17 cellular contexts compared by ENCODE assay signal in genomic region chr9:71097696-71098095, GRCh38. TPM values are rescaled to one million over a fixed set of nuclear protein-coding genes. Genes with fewer than 3 reads are reported as not detected.
DNase-seq lines count a peak whose midpoint lies in the region; ATAC-seq and TF ChIP-seq lines count a peak whose summit lies in the region.
"Had no signal": no experiment of that assay in that cellular context is flagged by ENCODE, and none has a peak within 500 bp of the region (broad histone marks: within the 10 kb centered on the region; RNA-seq: fewer than 3 reads in every experiment).

No MANE protein-coding gene starts in this region.

- ATAC-seq in left lobe of liver (peak; percentile 47), right lobe of liver (peak; percentile 4 to 40 (median 36)), Right ventricle myocardium inferior (no peak)
- ATAC-seq: CD8-positive, alpha-beta T cell had no signal

- no peaks in the 10 kb centered on the region for H3K9me3 ChIP-seq in right lobe of liver
- H3K9me3 ChIP-seq in prostate gland, result no peaks in the 10 kb centered on the region
- H3K9me3 ChIP-seq: BLaER1, HAP-1 had no signal

- H3K27me3 ChIP-seq in right lobe of liver, result no peaks in the 10 kb centered on the region
- H3K27me3 ChIP-seq in prostate gland (replicated peaks; ENCODE audit: insufficient read depth), result no peaks in the 10 kb centered on the region
- H3K27me3 ChIP-seq: BLaER1 had no signal

- intact Hi-C loops in right lobe of liver (cut with DNase I), result no loop called here
- intact Hi-C loops in Right ventricle myocardium inferior (cut with DNase I), result no loop called here
- intact Hi-C loops in prostate gland (cut with DNase I), result no loop called here

- DNase-seq in DMS 273 (lab: John Stamatoyannopoulos, UW; ENCODE audit: unreplicated experiment) (peak; percentile 73), G401 (ENCODE audit: low spot score) (peak; percentile 91), left lobe of liver (ENCODE audit: low spot score) (no peak), right lobe of liver (no peak), COLO668 (lab: John Stamatoyannopoulos, UW; ENCODE audit: unreplicated experiment) (no peak), Right ventricle myocardium inferior (ENCODE audit: missing footprints) (no peak), prostate gland (ENCODE audit: low spot score) (no peak)
- DNase-seq: CD4-positive, CD25-positive, alpha-beta regulatory T cell; CD8-positive, alpha-beta T cell; DMS153; DMS79 treated with DMSO at 0.1 percent for 48 hours; GOT3; HFFc6 had no signal

- TF ChIP-seq POLR2A in right lobe of liver (IDR thresholded peaks at IDR 0.05) (no peak), prostate gland (IDR thresholded peaks at IDR 0.05) (no peak)

- H3K4me1 ChIP-seq in right lobe of liver (peaks cover 0 to 37% (median 9%) of the 10 kb centered on the region in 4 donors), prostate gland (replicated peaks) (no peaks in the 10 kb centered on the region)
- H3K4me1 ChIP-seq: BLaER1, HAP-1 had no signal

- peak overlapping the region in 2 of 3 donors; percentile 45 to 80 for H3K27ac ChIP-seq in right lobe of liver
- H3K27ac ChIP-seq in prostate gland, result no peak overlapping the region
- H3K27ac ChIP-seq: BLaER1, C4-2B had no signal

- H3K4me3 ChIP-seq in right lobe of liver (no peak overlapping the region), prostate gland (no peak overlapping the region)
- H3K4me3 ChIP-seq: BLaER1, HAP-1 had no signal

- TF ChIP-seq CTCF in right lobe of liver (IDR thresholded peaks at IDR 0.05), result no peak
- TF ChIP-seq CTCF in prostate gland (IDR thresholded peaks at IDR 0.05), result no peak

- H3K36me3 ChIP-seq in right lobe of liver, result no peaks in the 10 kb centered on the region
- no peaks in the 10 kb centered on the region for H3K36me3 ChIP-seq in prostate gland
- H3K36me3 ChIP-seq: BLaER1, HAP-1 had no signal

- in situ Hi-C loops in G401 (cut with HindIII; ENCODE audit: low sequenced_read_pairs), result no loop called here

RNA-seq across cellular contexts. Expression of gene TRPM3, which starts 23.7 kb away (rescaled TPM):
- not detected in 2 replicates for total RNA-seq in G401 (2014; rRNA removed; shearing (Covaris generic))
- total RNA-seq in left lobe of liver, result 0.38 TPM
- under 1 TPM; 0.26 to 0.56 (median 0.39) TPM for total RNA-seq in right lobe of liver
- not detected for total RNA-seq in Right ventricle myocardium inferior
- 10 to 100 TPM in 1 of 2 donors, under 1 TPM in 1; 0.32 to 18.7 TPM for total RNA-seq in prostate gland
- total RNA-seq: B cell; CD4-positive, CD25-positive, alpha-beta regulatory T cell; CD8-positive, alpha-beta T cell had no signal

Comparison
In these comparisons a context has a peak if more than half of its experiments do, and no peak if none do; other contexts are left out.
1. DNase-seq: peak in DMS 273 (single experiment) and G401 (single experiment); none in left lobe of liver (single experiment), right lobe of liver (0 of 3), COLO668 (single experiment), Right ventricle myocardium inferior (single experiment) and prostate gland (single experiment).
2. H3K27ac ChIP-seq: peak in right lobe of liver (2 of 3); none in prostate gland (0 of 2).